ENCODE assay signal across 21 cellular contexts in genomic region chr13:88627071-88627470, GRCh38.
DNase-seq lines count a peak whose midpoint lies in the region; ATAC-seq, FAIRE-seq and TF ChIP-seq lines count a peak whose summit lies in the region.
"Had no signal": no experiment of that assay in that cellular context is flagged by ENCODE, and none has a peak within 500 bp of the region (broad histone marks: within the 10 kb centered on the region; RNA-seq: fewer than 3 reads in every experiment).

No MANE protein-coding gene starts in this region.

- H3K4me3 Mint-ChIP-seq in natural killer cell treated with Interleukin-12 subunit alpha and Interleukin-12 subunit beta and Interleukin-15 and Interleukin-18, amount 100 ng/mL, for 72 hours: peak overlapping the region; percentile 5
- no peak overlapping the region for H3K4me3 Mint-ChIP-seq in natural killer cell
- H3K4me3 Mint-ChIP-seq: H9 had no signal

- peak overlapping the region in 1 of 2 donors; percentile 16 for H3K27ac Mint-ChIP-seq in natural killer cell treated with Interleukin-12 subunit alpha and Interleukin-12 subunit beta and Interleukin-15 and Interleukin-18, amount 100 ng/mL, for 72 hours
- peak overlapping the region in 1 of 2 donors; percentile 13 for H3K27ac Mint-ChIP-seq in natural killer cell
- H3K27ac Mint-ChIP-seq: H9 had no signal

- peaks cover 44% of the 10 kb centered on the region for H3K36me3 Mint-ChIP-seq in natural killer cell treated with Interleukin-12 subunit alpha and Interleukin-12 subunit beta and Interleukin-15 and Interleukin-18, amount 100 ng/mL, for 72 hours
- H3K36me3 Mint-ChIP-seq in natural killer cell: peaks cover 24% of the 10 kb centered on the region

- no peaks in the 10 kb centered on the region for H3K27me3 Mint-ChIP-seq in natural killer cell treated with Interleukin-12 subunit alpha and Interleukin-12 subunit beta and Interleukin-15 and Interleukin-18, amount 100 ng/mL, for 72 hours
- no peaks in the 10 kb centered on the region for H3K27me3 Mint-ChIP-seq in natural killer cell (ENCODE audit: low read depth in 2 of 2)

- ATAC-seq in natural killer cell treated with Interleukin-12 subunit alpha and Interleukin-12 subunit beta and Interleukin-15 and Interleukin-18, amount 100 ng/mL, for 72 hours: no peak
- ATAC-seq in natural killer cell (no peak), GM18867 (IDR thresholded peaks at IDR 0.05; ENCODE audit: unreplicated experiment) (no peak)
- ATAC-seq: Panc1 had no signal

- no peak overlapping the region for H3K4me3 ChIP-seq in epithelial cell of esophagus (ENCODE audit: low read length)
- H3K4me3 ChIP-seq: SJSA1 had no signal

- intact Hi-C loops in natural killer cell (cut with micrococcal nuclease): loop anchor here (10.0 kb wide), 1 partner anchor 172 kb away; no protein-coding TSS in a partner anchor

- no peak for TF ChIP-seq CTCF in natural killer cell (IDR thresholded peaks at IDR 0.05)
- no peak for TF ChIP-seq CTCF in epithelial cell of esophagus (IDR thresholded peaks at IDR 0.05; ENCODE audit: insufficient read depth, low read depth, low read length, missing control alignments)

- DNase-seq in natural killer cell treated with Interleukin-12 subunit alpha and Interleukin-12 subunit beta and Interleukin-15 and Interleukin-18, amount 100 ng/mL, for 72 hours (ENCODE audit: low spot score): no peak
- DNase-seq in natural killer cell: no peak
- DNase-seq in OCI-M1 (lab: John Stamatoyannopoulos, UW): peak; percentile 11
- peak; percentile 85 for DNase-seq in epithelial cell of esophagus (ENCODE audit: low read depth)
- DNase-seq in activated CD4-positive, alpha-beta T cell treated with anti-CD3 and anti-CD28 coated beads, Interleukin-2, amount 50 U/mL, for 48 hours: no peak
- DNase-seq in GM12892 (ENCODE audit: insufficient read length): no peak
- DNase-seq: BE2C; DMS53; GF-D8; H9; MV-4-11; NCI-H1105 treated with DMSO at 0.1 percent for 48 hours; NCI-H2029 treated with DMSO at 0.1 percent for 48 hours; NCI-H345; NCI-H524; NCI-H774; NK-92 treated with Interleukin-12 subunit alpha and Interleukin-12 subunit beta, amount 100 ng/mL, for 24 hours had no signal

- no peak for TF ChIP-seq POLR2A in GM12892 (IDR thresholded peaks at IDR 0.05; ENCODE audit: low read depth, low read length)

- H3K9me3 Mint-ChIP-seq in natural killer cell treated with Interleukin-12 subunit alpha and Interleukin-12 subunit beta and Interleukin-15 and Interleukin-18, amount 100 ng/mL, for 72 hours: peaks cover 13% of the 10 kb centered on the region
- H3K9me3 Mint-ChIP-seq in natural killer cell: peaks cover 2 to 5% of the 10 kb centered on the region in 2 donors

- FAIRE-seq in GM12892 (lab: Jason Lieb, UNC): no peak
- FAIRE-seq: D721Med had no signal

- peaks cover 37 to 41% of the 10 kb centered on the region in 2 donors for H3K4me1 Mint-ChIP-seq in natural killer cell treated with Interleukin-12 subunit alpha and Interleukin-12 subunit beta and Interleukin-15 and Interleukin-18, amount 100 ng/mL, for 72 hours (ENCODE audit: low read depth in 2 of 2)
- peaks cover 38 to 45% of the 10 kb centered on the region in 2 donors for H3K4me1 Mint-ChIP-seq in natural killer cell
- H3K4me1 Mint-ChIP-seq: H9 had no signal

Comparison
In these comparisons a context has a peak if more than half of its experiments do, and no peak if none do; other contexts are left out.
1. DNase-seq: peak in OCI-M1 (single experiment) and epithelial cell of esophagus (single experiment); none in natural killer cell treated with Interleukin-12 subunit alpha and Interleukin-12 subunit beta and Interleukin-15 and Interleukin-18, amount 100 ng/mL, for 72 hours (single experiment), natural killer cell (single experiment), activated CD4-positive, alpha-beta T cell treated with anti-CD3 and anti-CD28 coated beads, Interleukin-2, amount 50 U/mL, for 48 hours (0 of 2) and GM12892 (single experiment).